Comparison of ENCODE assay signal across 8 cellular contexts in genomic region chr2:238231251-238231793, GRCh38. TPM values are rescaled to one million over a fixed set of nuclear protein-coding genes. Genes with fewer than 3 reads are reported as not detected.
DNase-seq lines count a peak whose midpoint lies in the region; ATAC-seq, FAIRE-seq and TF ChIP-seq lines count a peak whose summit lies in the region.

No MANE protein-coding gene starts in this region.

- DNase-seq in COLO668 (lab: John Stamatoyannopoulos, UW; ENCODE audit: unreplicated experiment) (peak; percentile 47), activated B cell treated with CpG ODN at 0.5 μM for 24 hours (peak; percentile 76), caudate nucleus (lab: John Stamatoyannopoulos, UW) (peak in 46 of 61 donors; percentile 8 to 79 (median 52)), kidney (peak; percentile 92), PC-3 (no peak), NCI-H524 (lab: John Stamatoyannopoulos, UW) (no peak)
- peak; percentile 55 to 67 (median 61) for DNase-seq in stimulated activated CD4-positive, alpha-beta T cell treated with anti-CD3 and anti-CD28 coated beads, Interleukin-12 subunit alpha, Interleukin-12 subunit beta, amount 100 ng/mL, for 48 hours (ENCODE audit: low read depth in 2 of 3, low spot score in 1 of 3)

- H3F3A ChIP-seq in PC-3 (ENCODE audit: low read length, unreplicated experiment), result no peaks in the 10 kb centered on the region

- peak; percentile 64 for ATAC-seq in HG02642 (IDR thresholded peaks at IDR 0.05; ENCODE audit: poor library complexity, unreplicated experiment)
- peak; percentile 84 for ATAC-seq in activated B cell treated with CpG ODN at 0.5 μM for 24 hours (ENCODE audit: low read depth)
- ATAC-seq in PC-3, result no peak

- no peaks in the 10 kb centered on the region for H3K9me3 Mint-ChIP-seq in activated B cell treated with CpG ODN at 0.5 μM for 24 hours

- H3K4me1 Mint-ChIP-seq in activated B cell treated with CpG ODN at 0.5 μM for 24 hours, result peaks cover 16% of the 10 kb centered on the region

- intact Hi-C loops in activated B cell treated with CpG ODN at 0.5 μM for 24 hours (cut with micrococcal nuclease), result loop anchor here (1.0 to 10.0 kb wide), 6 partner anchors 9 to 557 kb away; partner anchors contain the start of genes ESPNL, HES6, ILKAP and TRAF3IP1
- intact Hi-C loops in kidney (cut with DNase I), result no loop called here
- intact Hi-C loops in PC-3 (cut with micrococcal nuclease), result no loop called here

- H3K9ac ChIP-seq in kidney (ENCODE audit: low read length in 2 of 2), result peak overlapping the region in 1 of 2 donors; percentile 12
- no peak overlapping the region for H3K9ac ChIP-seq in PC-3 (ENCODE audit: low read length)

- no peak overlapping the region for H3K4me2 ChIP-seq in PC-3 (ENCODE audit: low read length)

- H2AFZ ChIP-seq in PC-3 (ENCODE audit: low read length), result no peak overlapping the region

- TF ChIP-seq CTCF in activated B cell treated with CpG ODN at 0.5 μM for 24 hours (IDR thresholded peaks at IDR 0.05) (no peak), kidney (IDR thresholded peaks at IDR 0.05; ENCODE audit: borderline replicate concordance, extremely low read depth, insufficient read depth) (peak; percentile 9), PC-3 (conservative IDR thresholded peaks at IDR 0.05; ENCODE audit: low read depth, low read length) (no peak)

- no peaks in the 10 kb centered on the region for H4K20me1 ChIP-seq in PC-3 (ENCODE audit: low read length)

- H3K9me2 ChIP-seq in PC-3 (replicated peaks; ENCODE audit: low read length), result no peaks in the 10 kb centered on the region

- peaks cover 2 to 6% of the 10 kb centered on the region in 2 donors for H3K4me1 ChIP-seq in kidney (ENCODE audit: control insufficient read depth in 1 of 2, insufficient read depth in 1 of 2, low read depth in 1 of 2, low read length in 2 of 2)
- no peaks in the 10 kb centered on the region for H3K4me1 ChIP-seq in PC-3 (ENCODE audit: insufficient read depth, low read length)

- H3K36me3 Mint-ChIP-seq in activated B cell treated with CpG ODN at 0.5 μM for 24 hours (ENCODE audit: low read depth), result no peaks in the 10 kb centered on the region

- POLR2A ChIA-PET in activated B cell treated with CpG ODN at 0.5 μM for 24 hours (lab: Charles Lee), result interaction anchor here (0.7 to 1.5 kb wide), 3 partner anchors 9 to 171 kb away, joined by 3 to 11 read pairs (median 3); partner anchors contain the start of genes HES6 and SCLY
- POLR2A ChIA-PET in PC-3 (lab: Charles Lee; ENCODE audit: unreplicated experiment), result no interaction called here

- no peak overlapping the region for H3K27ac Mint-ChIP-seq in activated B cell treated with CpG ODN at 0.5 μM for 24 hours

- no peaks in the 10 kb centered on the region for H3K9me3 ChIP-seq in kidney (ENCODE audit: control insufficient read depth in 1 of 2, low read length in 2 of 2)
- no peaks in the 10 kb centered on the region for H3K9me3 ChIP-seq in PC-3 (ENCODE audit: low read length)

- H3K4me3 ChIP-seq in kidney (ENCODE audit: low read length in 2 of 2) (peak overlapping the region; percentile 61 to 62), PC-3 (ENCODE audit: low read length) (no peak overlapping the region)

- H3K36me3 ChIP-seq in kidney (ENCODE audit: control insufficient read depth in 1 of 2, insufficient read depth in 2 of 2, low read length in 2 of 2) (no peaks in the 10 kb centered on the region), PC-3 (ENCODE audit: low read depth, low read length) (no peaks in the 10 kb centered on the region)

- no peaks in the 10 kb centered on the region for H3K27me3 ChIP-seq in PC-3 (ENCODE audit: low read length)

- peak overlapping the region; percentile 90 for H3K4me3 Mint-ChIP-seq in activated B cell treated with CpG ODN at 0.5 μM for 24 hours

- no TSS peak for BruUV-seq in PC-3 (replicated peaks; lab: Mats Ljungman, UMichigan)

- FAIRE-seq in kidney (lab: Jason Lieb, UNC), result no peak

- CTCF ChIA-PET in activated B cell treated with CpG ODN at 0.5 μM for 24 hours (lab: Charles Lee), result interaction anchor here (1.0 kb wide), 1 partner anchor 32 kb away, joined by 4 read pairs; no protein-coding TSS in a partner anchor
- CTCF ChIA-PET in PC-3 (lab: Charles Lee), result no interaction called here

- no peaks in the 10 kb centered on the region for H3K79me2 ChIP-seq in PC-3 (ENCODE audit: low read length)

- H3K27me3 Mint-ChIP-seq in activated B cell treated with CpG ODN at 0.5 μM for 24 hours, result peaks cover 17% of the 10 kb centered on the region

- no peak overlapping the region for H3K27ac ChIP-seq in caudate nucleus (ENCODE audit: low read depth, low read length)
- no peak overlapping the region for H3K27ac ChIP-seq in kidney (ENCODE audit: low read depth in 2 of 2, low read length in 2 of 2)
- no peak overlapping the region for H3K27ac ChIP-seq in PC-3 (ENCODE audit: low read length)

RNA-seq across cellular contexts. Expression of gene HES6, which starts 8.5 kb away (rescaled TPM):
- 4.4 and 5.0 TPM in 2 replicates for total RNA-seq in activated B cell treated with CpG ODN at 0.5 μM for 24 hours
- total RNA-seq in kidney, result 5.2 TPM
- polyA plus RNA-seq in kidney (ENCODE audit: insufficient read depth, low read depth, low replicate concordance), result 5.5 TPM
- total RNA-seq in PC-3 (2014; rRNA removed), result 9.8 and 19.6 TPM in 2 replicates

RNA-seq across cellular contexts. Expression of gene ILKAP, which starts 27.8 kb away (rescaled TPM):
- 64.4 and 77.3 TPM in 2 replicates for total RNA-seq in activated B cell treated with CpG ODN at 0.5 μM for 24 hours
- total RNA-seq in kidney, result 47.7 TPM
- 38.4 TPM for polyA plus RNA-seq in kidney (ENCODE audit: insufficient read depth, low read depth, low replicate concordance)
- 28.7 and 30.7 TPM in 2 replicates for total RNA-seq in PC-3 (2014; rRNA removed)

RNA-seq across cellular contexts. Expression of gene PER2, which starts 57.1 kb away (rescaled TPM):
- total RNA-seq in activated B cell treated with CpG ODN at 0.5 μM for 24 hours, result 15.8 and 16.6 TPM in 2 replicates
- 28.4 TPM for total RNA-seq in kidney
- polyA plus RNA-seq in kidney (ENCODE audit: insufficient read depth, low read depth, low replicate concordance), result 1.8 TPM
- total RNA-seq in PC-3 (2014; rRNA removed), result 8.6 and 13.0 TPM in 2 replicates

Comparison
In these comparisons a context has a peak if more than half of its experiments do, and no peak if none do; other contexts are left out.
1. DNase-seq: peak in COLO668 (single experiment), activated B cell treated with CpG ODN at 0.5 μM for 24 hours (single experiment), caudate nucleus (46 of 61), kidney (single experiment) and stimulated activated CD4-positive, alpha-beta T cell treated with anti-CD3 and anti-CD28 coated beads, Interleukin-12 subunit alpha, Interleukin-12 subunit beta, amount 100 ng/mL, for 48 hours (3 of 3); none in PC-3 (single experiment) and NCI-H524 (0 of 2).